ENCODE assay signal across 13 cellular contexts in genomic region chr17:79212150-79213087, GRCh38.
"Had no signal": no experiment of that assay in that cellular context is flagged by ENCODE, and none has a peak within 500 bp of the region (broad histone marks: within the 10 kb centered on the region; RNA-seq: fewer than 3 reads in every experiment).

No MANE protein-coding gene starts in this region.

- H3K27me3 ChIP-seq: colonic mucosa, uterus had no signal

- H3K4me1 ChIP-seq: adrenal gland, colonic mucosa, left lung, parathyroid adenoma, uterus had no signal

- H3K36me3 ChIP-seq: adrenal gland, colonic mucosa, left lung, uterus had no signal

- H2AFZ ChIP-seq: parathyroid adenoma had no signal

- H3K4me3 Mint-ChIP-seq: T-helper 1 cell treated with Interleukin-12 subunit alpha and Interleukin-12 subunit beta and Interleukin-4 antibody, amounts not matched to agents 30 μg/mL and 1 μg/mL, for 36 hours had no signal

- H3K9ac ChIP-seq: parathyroid adenoma had no signal

- DNase-seq: activated naive CD4-positive, alpha-beta T cell treated with anti-CD3 and anti-CD28 coated beads, Interleukin-2, amount 50 U/mL, for 16 hours; activated T-cell treated with anti-CD3 and anti-CD28 coated beads, Interleukin-2, amount 50 U/mL, for 1 hour; adrenal gland; caudate nucleus; colonic mucosa; effector CD8-positive, alpha-beta T cell; hippocampal formation; uterus had no signal

- H3K27ac Mint-ChIP-seq: T-helper 1 cell treated with Interleukin-12 subunit alpha and Interleukin-12 subunit beta and Interleukin-4 antibody, amounts not matched to agents 30 μg/mL and 1 μg/mL, for 36 hours had no signal

- H3K9me3 Mint-ChIP-seq: T-helper 1 cell treated with Interleukin-12 subunit alpha and Interleukin-12 subunit beta and Interleukin-4 antibody, amounts not matched to agents 30 μg/mL and 1 μg/mL, for 36 hours had no signal

- H3K27ac ChIP-seq: adrenal gland, colonic mucosa, epithelial cell of prostate, left lung, parathyroid adenoma, skin epidermis, uterus had no signal

- H3K9me3 ChIP-seq: adrenal gland, colonic mucosa, left lung, uterus had no signal

- ATAC-seq: left lung had no signal

- H3K4me3 ChIP-seq: adrenal gland, colonic mucosa, left lung, skin epidermis, uterus had no signal
